ENCODE assay signal across 7 cellular contexts in the genomic region with DNA sequence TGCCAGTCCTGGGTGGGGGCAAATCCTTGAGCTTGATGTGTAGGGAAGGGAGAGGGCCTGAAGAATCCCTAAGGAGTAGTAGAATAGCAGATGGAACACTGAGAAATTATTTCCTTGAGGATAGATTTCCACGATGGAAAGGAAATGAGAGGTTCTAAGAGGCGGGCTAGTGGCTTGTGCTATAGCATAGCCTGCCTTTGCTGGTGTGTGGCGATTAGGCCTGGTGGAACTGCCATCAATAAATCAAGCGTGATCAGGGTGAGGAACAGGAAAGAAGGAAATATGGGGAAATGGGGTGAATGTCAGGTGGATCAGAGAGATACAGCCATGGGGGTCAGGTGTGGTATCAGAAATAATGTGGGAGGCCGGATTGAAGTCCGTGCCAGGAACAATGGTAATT.
DNase-seq lines count a peak whose midpoint lies in the region; ATAC-seq, FAIRE-seq and TF ChIP-seq lines count a peak whose summit lies in the region.
"Not testable (repeated sequence)": the region's sequence is repeated elsewhere in the genome, so short reads cannot be mapped to it uniquely, and the experiment has no call there.

No MANE protein-coding gene starts in this region.

- not testable (repeated sequence) for FAIRE-seq in K562 (lab: Jason Lieb, UNC)

- not testable (repeated sequence) for BruUV-seq in K562 (replicated peaks; lab: Mats Ljungman, UMichigan)

- H4K20me1 ChIP-seq in K562 (replicated peaks; ENCODE audit: control insufficient read depth, insufficient read depth, low read length), result not testable (repeated sequence)

- intact Hi-C loops in CD14-positive monocyte (cut with micrococcal nuclease); activated B cell treated with CpG ODN at 0.5 μM for 24 hours (cut with micrococcal nuclease); K562 (cut with micrococcal nuclease); dendritic cell treated with granulocyte-macrophage colony-stimulating factor and Interleukin-4, amounts not matched to agents 40 ng/mL and 50 ng/mL, for 4 days (cut with micrococcal nuclease): not testable (repeated sequence)

- not testable (repeated sequence) for H3K4me3 ChIP-seq in K562

- H3K9me3 ChIP-seq in K562 (replicated peaks; ENCODE audit: control insufficient read depth, insufficient read depth, low read depth, low read length), result not testable (repeated sequence)

- H3K27ac ChIP-seq in K562 (ENCODE audit: extremely low read depth, low read depth, low read length), result peak overlapping the region; percentile 52; the same call in 2 of the 3 replicates

- peaks cover 9 to 32% of the 10 kb centered on the region in 2 experiments; a peak in 4 of 5 replicates for H3K4me1 ChIP-seq in K562 (replicated peaks in 1 of 2; ENCODE audit: control insufficient read depth in 2 of 2, insufficient read depth in 2 of 2, low read length in 2 of 2)

- not testable (repeated sequence) for TF ChIP-seq EP300 in K562 (IDR thresholded peaks at IDR 0.05; ENCODE audit: low read length)

- in situ Hi-C loops in K562 (cut with MboI), result not testable (repeated sequence)

- H3K4me3 Mint-ChIP-seq in CD14-positive monocyte, result peak overlapping the region; percentile 50 to 81
- not testable (repeated sequence) for H3K4me3 Mint-ChIP-seq in WTC11, activated B cell treated with CpG ODN at 0.5 μM for 24 hours, naive B cell, nephron progenitor cell
- peak overlapping the region; percentile 11 for H3K4me3 Mint-ChIP-seq in dendritic cell treated with granulocyte-macrophage colony-stimulating factor and Interleukin-4, amounts not matched to agents 40 ng/mL and 50 ng/mL, for 4 days

- peaks cover 52% of the 10 kb centered on the region for H3K4me1 Mint-ChIP-seq in CD14-positive monocyte
- peaks cover 14% of the 10 kb centered on the region for H3K4me1 Mint-ChIP-seq in WTC11
- not testable (repeated sequence) for H3K4me1 Mint-ChIP-seq in activated B cell treated with CpG ODN at 0.5 μM for 24 hours
- H3K4me1 Mint-ChIP-seq in dendritic cell treated with granulocyte-macrophage colony-stimulating factor and Interleukin-4, amounts not matched to agents 40 ng/mL and 50 ng/mL, for 4 days (ENCODE audit: low read depth), result peaks cover 61% of the 10 kb centered on the region
- peaks cover 0 to 24% (median 17%) of the 10 kb centered on the region in 3 donors for H3K4me1 Mint-ChIP-seq in naive B cell
- H3K4me1 Mint-ChIP-seq in nephron progenitor cell, result peaks cover 24% of the 10 kb centered on the region

- not testable (repeated sequence) for H3K79me2 ChIP-seq in K562 (ENCODE audit: control insufficient read depth, insufficient read depth, low read length)

- not testable (repeated sequence) for H3K36me3 ChIP-seq in K562 (ENCODE audit: control insufficient read depth, insufficient read depth, low read length)

- not testable (repeated sequence) for H3K9me3 Mint-ChIP-seq in CD14-positive monocyte; activated B cell treated with CpG ODN at 0.5 μM for 24 hours; dendritic cell treated with granulocyte-macrophage colony-stimulating factor and Interleukin-4, amounts not matched to agents 40 ng/mL and 50 ng/mL, for 4 days; naive B cell
- H3K9me3 Mint-ChIP-seq in WTC11, result peaks cover 37% of the 10 kb centered on the region
- H3K9me3 Mint-ChIP-seq in nephron progenitor cell, result peaks cover 14% of the 10 kb centered on the region

- peak overlapping the region; percentile 66; the same call in 1 of the 2 replicates for H2AFZ ChIP-seq in K562 (ENCODE audit: low read depth, low read length)

- 9% methylated on average over 3 of the region's 6 CpGs for WGBS in K562 (ENCODE audit: insufficient coverage, low coverage, missing lambda C conversion rate)

- H3K27ac Mint-ChIP-seq in CD14-positive monocyte (peak overlapping the region; percentile 17 to 93 (median 76)), WTC11 (0 out of 2 replicates have a peak overlapping the region, but pooled peaks have one; percentile 12), activated B cell treated with CpG ODN at 0.5 μM for 24 hours (peak overlapping the region; percentile 5), naive B cell (peak overlapping the region in 4 of 6 donors; percentile 8 to 80 (median 22)), nephron progenitor cell (peak overlapping the region; percentile 84)
- H3K27ac Mint-ChIP-seq in dendritic cell treated with granulocyte-macrophage colony-stimulating factor and Interleukin-4, amounts not matched to agents 40 ng/mL and 50 ng/mL, for 4 days, result peak overlapping the region; percentile 78

- ATAC-seq in WTC11; activated B cell treated with CpG ODN at 0.5 μM for 24 hours (ENCODE audit: low read depth); K562; naive B cell (ENCODE audit: low read depth in 2 of 2): not testable (repeated sequence)

- CTCF ChIA-PET in WTC11 (lab: Charles Lee); activated B cell treated with CpG ODN at 0.5 μM for 24 hours (lab: Charles Lee); K562 (lab: Yijun Ruan, JAX; ENCODE audit: low intra/inter-chr PET ratio): not testable (repeated sequence)

- TF ChIP-seq CTCF in CD14-positive monocyte (IDR thresholded peaks at IDR 0.05); WTC11 (IDR thresholded peaks at IDR 0.05); activated B cell treated with CpG ODN at 0.5 μM for 24 hours (IDR thresholded peaks at IDR 0.05); K562 (IDR thresholded peaks at IDR 0.05 in 2 of 3, conservative IDR thresholded peaks at IDR 0.05 in 1 of 3; ENCODE audit: insufficient read depth in 2 of 3, low read depth in 1 of 3, low read length in 3 of 3); nephron progenitor cell (IDR thresholded peaks at IDR 0.05): not testable (repeated sequence)

- not testable (repeated sequence) for H3K27me3 ChIP-seq in K562 (ENCODE audit: control insufficient read depth in 2 of 2, insufficient read depth in 2 of 2, low read length in 2 of 2)

- DNase-seq in CD14-positive monocyte (ENCODE audit: low spot score); WTC11 (ENCODE audit: low spot score); activated B cell treated with CpG ODN at 0.5 μM for 24 hours; K562 (ENCODE audit: extremely low read depth in 1 of 4, low spot score in 3 of 4); naive B cell; nephron progenitor cell: not testable (repeated sequence)

- not testable (repeated sequence) for H3K9me1 ChIP-seq in K562 (ENCODE audit: control insufficient read depth, insufficient read depth, low read length)

- not testable (repeated sequence) for TF ChIP-seq RAD21 in K562 (CRISPR knock-in tag; conservative IDR thresholded peaks at IDR 0.05 in 1 of 2, IDR thresholded peaks at IDR 0.05 in 1 of 2)

- H3K36me3 Mint-ChIP-seq in CD14-positive monocyte; activated B cell treated with CpG ODN at 0.5 μM for 24 hours (ENCODE audit: low read depth); dendritic cell treated with granulocyte-macrophage colony-stimulating factor and Interleukin-4, amounts not matched to agents 40 ng/mL and 50 ng/mL, for 4 days (ENCODE audit: low read depth); naive B cell; nephron progenitor cell (ENCODE audit: low read depth): not testable (repeated sequence)
- peaks cover 22% of the 10 kb centered on the region for H3K36me3 Mint-ChIP-seq in WTC11

- POLR2A ChIA-PET in WTC11 (lab: Charles Lee); activated B cell treated with CpG ODN at 0.5 μM for 24 hours (lab: Charles Lee); K562 (lab: Yijun Ruan, JAX): not testable (repeated sequence)

- not testable (repeated sequence) for H3K9ac ChIP-seq in K562 (ENCODE audit: insufficient read depth in 1 of 2, low read depth in 2 of 2, low read length in 2 of 2)

- H3K4me2 ChIP-seq in K562 (ENCODE audit: insufficient read depth, low read length), result not testable (repeated sequence)

- not testable (repeated sequence) for H3K27me3 Mint-ChIP-seq in CD14-positive monocyte (ENCODE audit: low read depth in 3 of 3); activated B cell treated with CpG ODN at 0.5 μM for 24 hours; dendritic cell treated with granulocyte-macrophage colony-stimulating factor and Interleukin-4, amounts not matched to agents 40 ng/mL and 50 ng/mL, for 4 days; naive B cell
- peaks cover 20% of the 10 kb centered on the region for H3K27me3 Mint-ChIP-seq in WTC11 (ENCODE audit: low read depth)
- peaks cover 10% of the 10 kb centered on the region for H3K27me3 Mint-ChIP-seq in nephron progenitor cell (ENCODE audit: low read depth, poor library complexity)

- not testable (repeated sequence) for TF ChIP-seq POLR2A in K562 (conservative IDR thresholded peaks at IDR 0.05)

TF ChIP-seq in K562, 482 proteins besides CTCF, POLR2A, EP300 and RAD21 (continues in another document):
- TF ChIP-seq, protein P1, sequence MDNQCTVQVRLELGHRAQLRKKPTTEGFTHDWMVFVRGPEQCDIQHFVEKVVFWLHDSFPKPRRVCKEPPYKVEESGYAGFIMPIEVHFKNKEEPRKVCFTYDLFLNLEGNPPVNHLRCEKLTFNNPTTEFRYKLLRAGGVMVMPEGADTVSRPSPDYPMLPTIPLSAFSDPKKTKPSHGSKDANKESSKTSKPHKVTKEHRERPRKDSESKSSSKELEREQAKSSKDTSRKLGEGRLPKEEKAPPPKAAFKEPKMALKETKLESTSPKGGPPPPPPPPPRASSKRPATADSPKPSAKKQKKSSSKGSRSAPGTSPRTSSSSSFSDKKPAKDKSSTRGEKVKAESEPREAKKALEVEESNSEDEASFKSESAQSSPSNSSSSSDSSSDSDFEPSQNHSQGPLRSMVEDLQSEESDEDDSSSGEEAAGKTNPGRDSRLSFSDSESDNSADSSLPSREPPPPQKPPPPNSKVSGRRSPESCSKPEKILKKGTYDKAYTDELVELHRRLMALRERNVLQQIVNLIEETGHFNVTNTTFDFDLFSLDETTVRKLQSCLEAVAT (IDR thresholded peaks at IDR 0.05), result peak in 1 of 2 experiments; percentile 44; a peak in 1 of 4 replicates
- peak; percentile 22 for TF ChIP-seq BRD9 (IDR thresholded peaks at IDR 0.05; ENCODE audit: low read depth, partially characterized antibody)

Comparison
In these comparisons a context has a peak if more than half of its experiments do, and no peak if none do; other contexts are left out.
1. H3K27ac Mint-ChIP-seq: peak in every context shown above with its lines; median percentile 84 in nephron progenitor cell; 78 in dendritic cell treated with granulocyte-macrophage colony-stimulating factor and Interleukin-4, amounts not matched to agents 40 ng/mL and 50 ng/mL, for 4 days; 76 in CD14-positive monocyte; 22 in naive B cell; 12 in WTC11; 5 in activated B cell treated with CpG ODN at 0.5 μM for 24 hours.